9 cellular contexts compared by ENCODE assay signal in genomic region chr9:278651-279050, GRCh38.
A peak's percentile ranks its signal among the peaks of the same experiment; 100 is the strongest.
DNase-seq lines count a peak whose midpoint lies in the region; ATAC-seq and TF ChIP-seq lines count a peak whose summit lies in the region.
"Had no signal": no experiment of that assay in that cellular context is flagged by ENCODE, and none has a peak within 500 bp of the region (broad histone marks: within the 10 kb centered on the region; RNA-seq: fewer than 3 reads in every experiment).

No MANE protein-coding gene starts in this region.

- TF ChIP-seq CTCF in activated B cell treated with CpG ODN at 0.5 μM for 24 hours (IDR thresholded peaks at IDR 0.05) (no peak), heart right ventricle (IDR thresholded peaks at IDR 0.05) (no peak), transverse colon (IDR thresholded peaks at IDR 0.05) (no peak), testis (IDR thresholded peaks at IDR 0.05) (no peak), SK-N-SH (IDR thresholded peaks at IDR 0.05) (no peak)

- H3K4me3 ChIP-seq in heart right ventricle (no peak overlapping the region), transverse colon (no peak overlapping the region), testis (no peak overlapping the region), SK-N-SH (ENCODE audit: low read depth in 2 of 2, low read length in 1 of 2) (no peak overlapping the region)

- intact Hi-C loops in Right ventricle myocardium inferior (cut with DNase I), result no loop called here
- intact Hi-C loops in cardiac septum (cut with DNase I), result no loop called here
- intact Hi-C loops in activated B cell treated with CpG ODN at 0.5 μM for 24 hours (cut with micrococcal nuclease), result no loop called here
- intact Hi-C loops in heart right ventricle (cut with DNase I), result no loop called here
- intact Hi-C loops in transverse colon (cut with DNase I; ENCODE audit: low total_unique reads), result no loop called here
- intact Hi-C loops in testis (cut with DNase I; ENCODE audit: low total_unique reads), result no loop called here

- peaks cover 52% of the 10 kb centered on the region for H3K4me1 Mint-ChIP-seq in activated B cell treated with CpG ODN at 0.5 μM for 24 hours

- H3K9me3 ChIP-seq in heart right ventricle (no peaks in the 10 kb centered on the region), transverse colon (no peaks in the 10 kb centered on the region), testis (no peaks in the 10 kb centered on the region), SK-N-SH (no peaks in the 10 kb centered on the region)

- no peak overlapping the region for H2AFZ ChIP-seq in SK-N-SH (ENCODE audit: low read depth)

- H3K27ac Mint-ChIP-seq in activated B cell treated with CpG ODN at 0.5 μM for 24 hours, result no peak overlapping the region

- no peak for DNase-seq in Right ventricle myocardium inferior (ENCODE audit: missing footprints)
- no peak for DNase-seq in cardiac septum (ENCODE audit: low spot score)
- DNase-seq in activated B cell treated with CpG ODN at 0.5 μM for 24 hours, result no peak
- DNase-seq in heart right ventricle, result no peak
- DNase-seq in transverse colon, result peak; percentile 35
- DNase-seq in testis, result no peak
- DNase-seq in NCI-H1436 (lab: John Stamatoyannopoulos, UW), result no peak
- no peak for DNase-seq in SK-N-SH
- DNase-seq: naive B cell had no signal

- no peaks in the 10 kb centered on the region for H3F3A ChIP-seq in SK-N-SH (replicated peaks; ENCODE audit: insufficient read depth)

- TF ChIP-seq EP300 in transverse colon (IDR thresholded peaks at IDR 0.05; ENCODE audit: low read depth) (no peak), SK-N-SH (IDR thresholded peaks at IDR 0.05; ENCODE audit: borderline replicate concordance in 1 of 2, low read depth in 1 of 2, low read length in 1 of 2) (no peak)

- in situ Hi-C loops in transverse colon (cut with MboI; ENCODE audit: low pct_ligation_motif_present in 1 of 4, low pct_unique_long_range_greater_than_20kb in 1 of 4, low sequenced_read_pairs in 3 of 4), result no loop called here

- H3K4me2 ChIP-seq in SK-N-SH, result no peak overlapping the region

- no peak overlapping the region for H3K4me3 Mint-ChIP-seq in activated B cell treated with CpG ODN at 0.5 μM for 24 hours
- H3K4me3 Mint-ChIP-seq: naive B cell had no signal

- TF ChIP-seq POLR2A in transverse colon (IDR thresholded peaks at IDR 0.05) (no peak), testis (IDR thresholded peaks at IDR 0.05) (no peak)

- peaks cover 0 to 3% (median 0%) of the 10 kb centered on the region in 7 donors for H3K27me3 ChIP-seq in heart right ventricle
- H3K27me3 ChIP-seq in transverse colon, result no peaks in the 10 kb centered on the region
- H3K27me3 ChIP-seq in testis, result no peaks in the 10 kb centered on the region
- peaks cover 6% of the 10 kb centered on the region for H3K27me3 ChIP-seq in SK-N-SH (ENCODE audit: insufficient read depth)

- no peaks in the 10 kb centered on the region for H3K9me2 ChIP-seq in SK-N-SH

- peaks cover 0 to 55% (median 0%) of the 10 kb centered on the region in 9 donors for H3K4me1 ChIP-seq in heart right ventricle
- peaks cover 0 to 18% (median 0%) of the 10 kb centered on the region in 4 donors for H3K4me1 ChIP-seq in transverse colon
- H3K4me1 ChIP-seq in testis, result no peaks in the 10 kb centered on the region
- no peaks in the 10 kb centered on the region for H3K4me1 ChIP-seq in SK-N-SH (ENCODE audit: control insufficient read depth in 1 of 2, insufficient read depth in 2 of 2, low read depth in 1 of 2, low read length in 1 of 2)

- H3K36me3 ChIP-seq in heart right ventricle (peaks cover 0 to 29% (median 0%) of the 10 kb centered on the region in 9 donors), transverse colon (no peaks in the 10 kb centered on the region), testis (ENCODE audit: low read depth, missing control alignments) (no peaks in the 10 kb centered on the region), SK-N-SH (replicated peaks in 1 of 2; ENCODE audit: control insufficient read depth in 1 of 2, insufficient read depth in 2 of 2, low read length in 1 of 2) (no peaks in the 10 kb centered on the region)

- no peaks in the 10 kb centered on the region for H4K20me1 ChIP-seq in SK-N-SH (ENCODE audit: insufficient read depth)

- H3K27me3 Mint-ChIP-seq in activated B cell treated with CpG ODN at 0.5 μM for 24 hours, result no peaks in the 10 kb centered on the region
- H3K27me3 Mint-ChIP-seq: naive B cell had no signal

- peak overlapping the region in 1 of 10 donors; percentile 76 for H3K27ac ChIP-seq in heart right ventricle
- H3K27ac ChIP-seq in transverse colon, result peak overlapping the region; percentile 16 to 46 (median 28)
- H3K27ac ChIP-seq in testis, result no peak overlapping the region
- no peak overlapping the region for H3K27ac ChIP-seq in SK-N-SH (ENCODE audit: low read depth in 2 of 2, low read length in 1 of 2)

- WGBS in heart right ventricle, 2 donors, result 65 to 68% methylated on average over 8 of the region's 8 CpGs
- WGBS in transverse colon (ENCODE audit: low coverage in 1 of 2), 2 donors, result 56 to 68% methylated on average over 8 of the region's 8 CpGs
- WGBS in testis, 2 donors, result 80 to 83% methylated on average over 8 of the region's 8 CpGs
- WGBS in SK-N-SH (ENCODE audit: low lambda C conversion rate), result 2% methylated on average over 8 of the region's 8 CpGs

- peak; percentile 75 for ATAC-seq in Right ventricle myocardium inferior
- ATAC-seq in activated B cell treated with CpG ODN at 0.5 μM for 24 hours (ENCODE audit: low read depth), result peak; percentile 51
- ATAC-seq in heart right ventricle, result peak in 5 of 8 donors; percentile 37 to 79 (median 58)

- no peak for TF ChIP-seq RAD21 in SK-N-SH (IDR thresholded peaks at IDR 0.05; ENCODE audit: low read length)

- POLR2A ChIA-PET in activated B cell treated with CpG ODN at 0.5 μM for 24 hours (lab: Charles Lee) (interaction anchor here (2.1 kb wide), 1 partner anchor 64 kb away, joined by 11 read pairs; the partner anchor contains the start of gene DOCK8), SK-N-SH (lab: Yijun Ruan, JAX) (no interaction called here)

- no peaks in the 10 kb centered on the region for H3K79me2 ChIP-seq in SK-N-SH (ENCODE audit: insufficient read depth)

- H3K36me3 Mint-ChIP-seq in activated B cell treated with CpG ODN at 0.5 μM for 24 hours (ENCODE audit: low read depth), result peaks cover 43% of the 10 kb centered on the region

- H3K9me3 Mint-ChIP-seq in activated B cell treated with CpG ODN at 0.5 μM for 24 hours, result no peaks in the 10 kb centered on the region
- H3K9me3 Mint-ChIP-seq: naive B cell had no signal

- no peak overlapping the region for H3K9ac ChIP-seq in SK-N-SH

- CTCF ChIA-PET in activated B cell treated with CpG ODN at 0.5 μM for 24 hours (lab: Charles Lee) (no interaction called here), SK-N-SH (lab: Yijun Ruan, JAX) (no interaction called here)

TF ChIP-seq in SK-N-SH, 30 proteins besides CTCF, POLR2A, EP300 and RAD21:
- TF ChIP-seq PBX3 (IDR thresholded peaks at IDR 0.05) (no peak), YY1 (IDR thresholded peaks at IDR 0.05; ENCODE audit: low read depth) (no peak), SIN3A (IDR thresholded peaks at IDR 0.05; ENCODE audit: borderline replicate concordance, low read depth, low read length) (no peak), TAF1 (IDR thresholded peaks at IDR 0.05; ENCODE audit: borderline replicate concordance, low read depth, low read length) (no peak), MEF2A (IDR thresholded peaks at IDR 0.05; ENCODE audit: borderline replicate concordance, low read depth) (no peak), ELF1 (IDR thresholded peaks at IDR 0.05) (no peak), JUND (IDR thresholded peaks at IDR 0.05) (no peak), TCF12 (IDR thresholded peaks at IDR 0.05) (no peak), TEAD4 (IDR thresholded peaks at IDR 0.05; ENCODE audit: borderline replicate concordance, insufficient read depth) (no peak), IRF3 (IDR thresholded peaks at IDR 0.05; ENCODE audit: low read depth, low read length) (no peak), FOXM1 (IDR thresholded peaks at IDR 0.05; ENCODE audit: low read depth) (no peak)

Comparison
In these comparisons a context has a peak if more than half of its experiments do, and no peak if none do; other contexts are left out.
1. H3K27ac ChIP-seq: peak in transverse colon (4 of 4); none in testis (0 of 2) and SK-N-SH (0 of 2).
2. Peak in every context shown above with its lines, with median percentiles within 50 percentile points of each other: ATAC-seq.